8 cellular contexts compared by ENCODE assay signal in the genomic region with DNA sequence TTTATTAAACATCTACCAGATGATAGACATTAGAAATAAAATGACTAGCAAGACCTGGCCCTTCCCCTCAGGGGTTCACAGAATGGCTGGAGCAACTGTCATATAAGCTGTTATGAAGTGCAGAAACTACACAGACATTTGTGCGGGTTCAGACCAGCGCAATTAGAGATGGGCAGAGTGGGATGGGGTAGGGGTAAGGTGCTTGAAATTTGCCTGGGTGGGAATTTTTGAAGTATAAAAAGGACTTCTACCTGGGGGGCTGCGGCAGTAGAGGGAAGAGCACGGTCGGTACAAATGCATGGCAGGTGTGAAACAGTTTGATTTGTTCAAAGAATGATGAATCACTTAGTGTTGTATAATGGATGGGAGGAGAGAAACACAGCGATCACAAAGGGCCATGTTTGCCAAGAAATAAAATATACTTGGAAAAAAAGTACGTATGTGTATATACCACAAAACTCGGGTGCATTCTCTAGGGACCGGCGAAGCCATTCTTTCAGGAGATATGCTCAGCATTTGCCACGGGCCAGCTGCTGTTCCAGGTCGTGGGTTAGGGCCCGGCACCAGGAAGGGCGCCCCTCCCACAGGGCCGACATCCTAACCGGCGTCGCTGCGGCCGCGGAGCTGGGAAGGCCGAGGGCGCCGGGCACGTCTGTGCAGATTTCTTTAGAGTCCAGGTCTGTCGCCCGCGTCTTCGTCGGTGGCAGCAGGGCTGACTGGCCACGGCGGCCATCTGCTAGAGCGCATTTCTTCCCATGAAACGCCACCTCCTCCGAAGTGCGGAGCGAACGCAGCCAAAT. TPM values are rescaled to one million over a fixed set of nuclear protein-coding genes. Genes with fewer than 3 reads are reported as not detected.
DNase-seq lines count a peak whose midpoint lies in the region; ATAC-seq and TF ChIP-seq lines count a peak whose summit lies in the region.

No MANE protein-coding gene starts in this region.

- peak; percentile 45 for DNase-seq in Calu3
- DNase-seq in RKO (ENCODE audit: low spot score) = peak; percentile 52
- DNase-seq in chondrocyte (ENCODE audit: low spot score) = no peak
- DNase-seq in left colon = peak; percentile 47 to 74
- DNase-seq in NCI-H345 (lab: John Stamatoyannopoulos, UW) = no peak

- H3K4me1 Mint-ChIP-seq in Calu3 (ENCODE audit: low read depth, unreplicated experiment) (peaks cover 12% of the 10 kb centered on the region), chondrocyte (ENCODE audit: low read depth) (peaks cover 39% of the 10 kb centered on the region)
- peaks cover 54% of the 10 kb centered on the region for H3K4me1 Mint-ChIP-seq in stimulated activated memory B cell treated with anti-CD40 and anti-IgM and Interleukin-4, amounts not matched to agents 10 μg/mL and 1 μg/mL and 100 μg/mL, for 72 hours

- H3K4me3 Mint-ChIP-seq in Calu3 (ENCODE audit: low read depth, unreplicated experiment) (peak overlapping the region; percentile 96), chondrocyte (ENCODE audit: unreplicated experiment) (peak overlapping the region; percentile 97)
- H3K4me3 Mint-ChIP-seq in stimulated activated memory B cell treated with anti-CD40 and anti-IgM and Interleukin-4, amounts not matched to agents 10 μg/mL and 1 μg/mL and 100 μg/mL, for 72 hours = peak overlapping the region; percentile 98

- peaks cover 39% of the 10 kb centered on the region for H3K36me3 Mint-ChIP-seq in Calu3 (ENCODE audit: insufficient read depth, unreplicated experiment)
- H3K36me3 Mint-ChIP-seq in chondrocyte (ENCODE audit: low read depth) = peaks cover 11% of the 10 kb centered on the region
- peaks cover 26% of the 10 kb centered on the region for H3K36me3 Mint-ChIP-seq in stimulated activated memory B cell treated with anti-CD40 and anti-IgM and Interleukin-4, amounts not matched to agents 10 μg/mL and 1 μg/mL and 100 μg/mL, for 72 hours

- H3K27ac Mint-ChIP-seq in Calu3 (ENCODE audit: unreplicated experiment) (peak overlapping the region; percentile 84), chondrocyte (ENCODE audit: unreplicated experiment) (peak overlapping the region; percentile 97)
- H3K27ac Mint-ChIP-seq in stimulated activated memory B cell treated with anti-CD40 and anti-IgM and Interleukin-4, amounts not matched to agents 10 μg/mL and 1 μg/mL and 100 μg/mL, for 72 hours = peak overlapping the region; percentile 99

- TF ChIP-seq CTCF in Calu3 (IDR thresholded peaks at IDR 0.05; ENCODE audit: unreplicated experiment) (no peak), chondrocyte (IDR thresholded peaks at IDR 0.05) (no peak)

- H3K27me3 Mint-ChIP-seq in Calu3 (ENCODE audit: unreplicated experiment) = no peaks in the 10 kb centered on the region
- H3K27me3 Mint-ChIP-seq in chondrocyte (ENCODE audit: low read depth) = no peaks in the 10 kb centered on the region
- no peaks in the 10 kb centered on the region for H3K27me3 Mint-ChIP-seq in stimulated activated memory B cell treated with anti-CD40 and anti-IgM and Interleukin-4, amounts not matched to agents 10 μg/mL and 1 μg/mL and 100 μg/mL, for 72 hours

- peak; percentile 15 for ATAC-seq in GM19452 (IDR thresholded peaks at IDR 0.05; ENCODE audit: unreplicated experiment)
- ATAC-seq in HG03469 (IDR thresholded peaks at IDR 0.05; ENCODE audit: unreplicated experiment) = peak; percentile 1
- peak; percentile 57 for ATAC-seq in left colon
- peak; percentile 48 for ATAC-seq in stimulated activated memory B cell treated with anti-CD40 and anti-IgM and Interleukin-4, amounts not matched to agents 10 μg/mL and 1 μg/mL and 100 μg/mL, for 72 hours

- H3K9me3 Mint-ChIP-seq in Calu3 (ENCODE audit: low read depth, unreplicated experiment) = no peaks in the 10 kb centered on the region
- no peaks in the 10 kb centered on the region for H3K9me3 Mint-ChIP-seq in chondrocyte (ENCODE audit: low read depth)
- H3K9me3 Mint-ChIP-seq in stimulated activated memory B cell treated with anti-CD40 and anti-IgM and Interleukin-4, amounts not matched to agents 10 μg/mL and 1 μg/mL and 100 μg/mL, for 72 hours = no peaks in the 10 kb centered on the region

- CTCF ChIA-PET in Calu3 (lab: Charles Lee) = interaction anchor here (0.7 to 1.1 kb wide), 3 partner anchors 10 to 66 kb away, joined by 3 to 5 read pairs (median 4); a partner anchor contains a TSS

- intact Hi-C loops in Calu3 (cut with micrococcal nuclease; ENCODE audit: unreplicated experiment) = loop anchor here (5.0 kb wide), 1 partner anchor 417 kb away; no protein-coding TSS in a partner anchor
- intact Hi-C loops in left colon (cut with DNase I, micrococcal nuclease) = loop anchor here (10.0 kb wide), 2 partner anchors 90 to 150 kb away; no protein-coding TSS in a partner anchor

- TSS peak; percentile 83 for BruUV-seq in Calu3 (replicated peaks; lab: Mats Ljungman, UMichigan)

RNA-seq across cellular contexts. Expression of a gene that starts 0.8 kb away (rescaled TPM):
- total RNA-seq in Calu3 (2022) (44.5 and 44.7 TPM in 2 replicates), chondrocyte (49.1 to 60.4 TPM (median 49.3 TPM) in 3 replicates), left colon (10 to 100 TPM; 49.5 to 55.6 TPM)

RNA-seq across cellular contexts. Expression of a gene that starts 39.9 kb away (rescaled TPM):
- 13.5 and 15.1 TPM in 2 replicates for total RNA-seq in Calu3 (2022)
- 8.0 to 9.6 TPM (median 8.6 TPM) in 3 replicates for total RNA-seq in chondrocyte
- total RNA-seq in left colon = 10 to 100 TPM; 13.0 to 16.5 TPM

Comparison
In these comparisons a context has a peak if more than half of its experiments do, and no peak if none do; other contexts are left out.
1. DNase-seq: peak in Calu3 (single experiment), RKO (single experiment) and left colon (2 of 2); none in chondrocyte (single experiment) and NCI-H345 (single experiment).
2. ATAC-seq: peak in every context shown above with its lines; median percentile 57 in left colon; 48 in stimulated activated memory B cell treated with anti-CD40 and anti-IgM and Interleukin-4, amounts not matched to agents 10 μg/mL and 1 μg/mL and 100 μg/mL, for 72 hours; 15 in GM19452; 1 in HG03469.
3. Peak in every context shown above with its lines, with median percentiles within 50 percentile points of each other: H3K27ac Mint-ChIP-seq and H3K4me3 Mint-ChIP-seq.